Comparison of ENCODE assay signal across 8 cellular contexts in genomic region chr19:19372656-19373416, GRCh38. TPM values are rescaled to one million over a fixed set of nuclear protein-coding genes. Genes with fewer than 3 reads are reported as not detected.
A peak's percentile ranks its signal among the peaks of the same experiment; 100 is the strongest.
DNase-seq lines count a peak whose midpoint lies in the region; ATAC-seq and TF ChIP-seq lines count a peak whose summit lies in the region.

No MANE protein-coding gene starts in this region.

- peaks cover 0 to 8% (median 7%) of the 10 kb centered on the region in 4 donors for H3K4me1 ChIP-seq in sigmoid colon

- H3K4me3 ChIP-seq in WERI-Rb-1 (ENCODE audit: low read depth, low read length) = peak overlapping the region; percentile 26
- no peak overlapping the region for H3K4me3 ChIP-seq in fibroblast of the aortic adventitia (ENCODE audit: low read depth, low read length)
- no peak overlapping the region for H3K4me3 ChIP-seq in sigmoid colon

- no peak for TF ChIP-seq EP300 in sigmoid colon (IDR thresholded peaks at IDR 0.05)

- H3K9me3 ChIP-seq in WERI-Rb-1 (ENCODE audit: severe bottlenecking) = no peaks in the 10 kb centered on the region
- H3K9me3 ChIP-seq in sigmoid colon = no peaks in the 10 kb centered on the region

- H3K36me3 ChIP-seq in WERI-Rb-1 = no peaks in the 10 kb centered on the region
- no peaks in the 10 kb centered on the region for H3K36me3 ChIP-seq in sigmoid colon

- H3K27me3 ChIP-seq in WERI-Rb-1 (ENCODE audit: insufficient read depth, low read depth, severe bottlenecking) = no peaks in the 10 kb centered on the region
- H3K27me3 ChIP-seq in sigmoid colon = no peaks in the 10 kb centered on the region

- DNase-seq in GM10248 (ENCODE audit: extremely low spot score) (peak; percentile 77), LHCN-M2 (ENCODE audit: low read depth) (peak; percentile 55), WERI-Rb-1 (peak; percentile 67), fibroblast of the aortic adventitia (ENCODE audit: low read depth) (peak; percentile 41), sigmoid colon (peak; percentile 82), NCI-H526 (lab: John Stamatoyannopoulos, UW) (no peak), cerebellum (ENCODE audit: low spot score) (no peak)

- CTCF ChIA-PET in GM10248 (lab: Yijun Ruan, JAX) = interaction anchor here (0.8 to 1.5 kb wide), 12 partner anchors 8 to 159 kb away, joined by 3 to 16 read pairs (median 3); partner anchors contain the start of gene GATAD2A

- POLR2A ChIA-PET in GM10248 (lab: Yijun Ruan, JAX) = interaction anchor here (0.7 to 0.9 kb wide), 3 partner anchors 13 to 70 kb away, joined by 3 to 4 read pairs (median 3); partner anchors contain the start of gene GATAD2A

- TF ChIP-seq POLR2A in sigmoid colon (IDR thresholded peaks at IDR 0.05) = peak in 1 of 2 donors; percentile 48

- peak; percentile 92 for ATAC-seq in GM21529 (IDR thresholded peaks at IDR 0.05; ENCODE audit: unreplicated experiment)

- peak overlapping the region; percentile 56 for H3K27ac ChIP-seq in WERI-Rb-1
- H3K27ac ChIP-seq in sigmoid colon = peak overlapping the region; percentile 42 to 69 (median 55)

- intact Hi-C loops in sigmoid colon (cut with DNase I) = no loop called here

- WGBS in sigmoid colon, 2 donors = 18 to 39% methylated on average over 8 of the region's 8 CpGs

- no peak for TF ChIP-seq CTCF in GM10248 (IDR thresholded peaks at IDR 0.05; ENCODE audit: control extremely low read depth, extremely low read depth, low read depth, missing control alignments)
- no peak for TF ChIP-seq CTCF in WERI-Rb-1 (IDR thresholded peaks at IDR 0.05; ENCODE audit: low read depth, low read length)
- TF ChIP-seq CTCF in fibroblast of the aortic adventitia (IDR thresholded peaks at IDR 0.05; ENCODE audit: insufficient read depth, low read length) = no peak
- TF ChIP-seq CTCF in sigmoid colon (IDR thresholded peaks at IDR 0.05) = no peak

RNA-seq across cellular contexts. Expression of gene GATAD2A, which starts 32.6 kb away (rescaled TPM):
- total RNA-seq in LHCN-M2 (2014; rRNA removed) (60.7 and 64.1 TPM in 2 replicates), fibroblast of the aortic adventitia (ENCODE audit: low replicate concordance) (36.7 and 46.4 TPM in 2 replicates), sigmoid colon (100 to 1,000 TPM in 1 of 4 donors, 10 to 100 TPM in 3; 18.5 to 138 (median 25.5) TPM), cerebellum (18.8 TPM)
- 44.2 TPM for polyA plus RNA-seq in LHCN-M2 (2012)
- polyA plus RNA-seq in sigmoid colon = 10 to 100 TPM; 23.4 to 50.5 (median 31.0) TPM

RNA-seq across cellular contexts. Expression of gene MAU2, which starts 52.2 kb away (rescaled TPM):
- total RNA-seq in LHCN-M2 (2014; rRNA removed) (23.1 and 26.4 TPM in 2 replicates), fibroblast of the aortic adventitia (ENCODE audit: low replicate concordance) (32.4 and 34.6 TPM in 2 replicates), sigmoid colon (10 to 100 TPM; 31.0 to 94.4 (median 44.3) TPM), cerebellum (52.7 TPM)
- polyA plus RNA-seq in LHCN-M2 (2012) = 15.8 TPM
- 10 to 100 TPM in 2 of 3 donors, 1 to 10 TPM in 1; 7.8 to 33.3 (median 10.2) TPM for polyA plus RNA-seq in sigmoid colon

RNA-seq across cellular contexts. Expression of gene SUGP1, which starts 52.5 kb away (rescaled TPM):
- total RNA-seq in LHCN-M2 (2014; rRNA removed) = 38.7 and 45.8 TPM in 2 replicates
- polyA plus RNA-seq in LHCN-M2 (2012) = 44.2 TPM
- 22.6 and 32.4 TPM in 2 replicates for total RNA-seq in fibroblast of the aortic adventitia (ENCODE audit: low replicate concordance)
- 10 to 100 TPM; 28.8 to 51.0 (median 36.8) TPM for total RNA-seq in sigmoid colon
- 10 to 100 TPM; 21.0 to 36.7 (median 29.6) TPM for polyA plus RNA-seq in sigmoid colon
- 24.0 TPM for total RNA-seq in cerebellum

Comparison
In these comparisons a context has a peak if more than half of its experiments do, and no peak if none do; other contexts are left out.
1. DNase-seq: peak in GM10248 (single experiment), LHCN-M2 (single experiment), WERI-Rb-1 (single experiment), fibroblast of the aortic adventitia (single experiment) and sigmoid colon (single experiment); none in NCI-H526 (0 of 2) and cerebellum (single experiment).